10 cellular contexts compared by ENCODE assay signal in genomic region chr3:117035785-117036184, GRCh38.
A peak's percentile ranks its signal among the peaks of the same experiment; 100 is the strongest.
DNase-seq lines count a peak whose midpoint lies in the region; ATAC-seq and TF ChIP-seq lines count a peak whose summit lies in the region.
"Had no signal": no experiment of that assay in that cellular context is flagged by ENCODE, and none has a peak within 500 bp of the region (broad histone marks: within the 10 kb centered on the region; RNA-seq: fewer than 3 reads in every experiment).

No MANE protein-coding gene starts in this region.

- no peaks in the 10 kb centered on the region for H3K27me3 ChIP-seq in ACC112 (ENCODE audit: insufficient read depth, low read length)
- H3K27me3 ChIP-seq in Peyer's patch, result no peaks in the 10 kb centered on the region
- no peaks in the 10 kb centered on the region for H3K27me3 ChIP-seq in neuron (ENCODE audit: insufficient read depth, low read length)

- TF ChIP-seq CTCF in Peyer's patch (IDR thresholded peaks at IDR 0.05), result no peak
- TF ChIP-seq CTCF in fibroblast of mammary gland (conservative IDR thresholded peaks at IDR 0.05; ENCODE audit: control insufficient read depth, insufficient read depth, low read depth, low read length), result no peak
- TF ChIP-seq CTCF in GM10248 (IDR thresholded peaks at IDR 0.05; ENCODE audit: control extremely low read depth, extremely low read depth, low read depth, missing control alignments), result no peak
- no peak for TF ChIP-seq CTCF in GM13976 (IDR thresholded peaks at IDR 0.05; ENCODE audit: borderline replicate concordance, control extremely low read depth, extremely low read depth, insufficient read depth, missing control alignments)

- H3K27ac ChIP-seq in ACC112 (ENCODE audit: low read depth, low read length) (peak overlapping the region; percentile 87), Peyer's patch (peak overlapping the region in 3 of 4 donors; percentile 17 to 26 (median 19))

- no peak for ATAC-seq in HG03565 (IDR thresholded peaks at IDR 0.05; ENCODE audit: unreplicated experiment)
- ATAC-seq in activated naive CD8-positive, alpha-beta T cell treated with anti-CD3 and anti-CD28 coated beads, Interleukin-2, amount 50 U/mL, for 24 hours, result no peak

- no peaks in the 10 kb centered on the region for H3K36me3 Mint-ChIP-seq in activated naive CD8-positive, alpha-beta T cell treated with anti-CD3 and anti-CD28 coated beads, Interleukin-2, amount 50 U/mL, for 24 hours (ENCODE audit: low read depth)

- no peaks in the 10 kb centered on the region for H3K4me1 Mint-ChIP-seq in activated naive CD8-positive, alpha-beta T cell treated with anti-CD3 and anti-CD28 coated beads, Interleukin-2, amount 50 U/mL, for 24 hours

- H2AFZ ChIP-seq in ACC112 (ENCODE audit: low read length, unreplicated experiment) (peak overlapping the region; percentile 59), neuron (ENCODE audit: low read depth, low read length) (peak overlapping the region; percentile 46)

- H3K79me2 ChIP-seq in ACC112 (ENCODE audit: control insufficient read depth, insufficient read depth, low read length, unreplicated experiment), result no peaks in the 10 kb centered on the region

- in situ Hi-C loops in GM13976 (cut with MboI; ENCODE audit: low sequenced_read_pairs, unreplicated experiment), result no loop called here

- no peak overlapping the region for H3K27ac Mint-ChIP-seq in activated naive CD8-positive, alpha-beta T cell treated with anti-CD3 and anti-CD28 coated beads, Interleukin-2, amount 50 U/mL, for 24 hours

- no peaks in the 10 kb centered on the region for H3K36me3 ChIP-seq in ACC112 (ENCODE audit: insufficient read depth, low read length)
- no peaks in the 10 kb centered on the region for H3K36me3 ChIP-seq in Peyer's patch
- H3K36me3 ChIP-seq in neuron (ENCODE audit: insufficient read depth, low read length), result no peaks in the 10 kb centered on the region

- peaks cover 26% of the 10 kb centered on the region for H3K4me1 ChIP-seq in ACC112 (ENCODE audit: control insufficient read depth, insufficient read depth, low read length, unreplicated experiment)
- no peaks in the 10 kb centered on the region for H3K4me1 ChIP-seq in Peyer's patch
- H3K4me1 ChIP-seq in neuron (ENCODE audit: insufficient read depth, low read length), result peaks cover 25% of the 10 kb centered on the region

- peaks cover 2% of the 10 kb centered on the region for H3K27me3 Mint-ChIP-seq in activated naive CD8-positive, alpha-beta T cell treated with anti-CD3 and anti-CD28 coated beads, Interleukin-2, amount 50 U/mL, for 24 hours

- CTCF ChIA-PET in GM10248 (lab: Yijun Ruan, JAX), result interaction anchor here (1.1 to 1.3 kb wide), 3 partner anchors 13 to 20 kb away, joined by 3 read pairs; no protein-coding TSS in a partner anchor

- H3K4me3 ChIP-seq in ACC112 (ENCODE audit: low read depth, low read length) (peak overlapping the region; percentile 59), Peyer's patch (no peak overlapping the region), fibroblast of mammary gland (ENCODE audit: control insufficient read depth, low read depth, low read length) (no peak overlapping the region), neuron (ENCODE audit: low read length) (peak overlapping the region; percentile 39)

- H3K4me3 Mint-ChIP-seq in activated naive CD8-positive, alpha-beta T cell treated with anti-CD3 and anti-CD28 coated beads, Interleukin-2, amount 50 U/mL, for 24 hours, result no peak overlapping the region

- peak in 1 of 3 donors; percentile 50 for DNase-seq in Peyer's patch
- peak; percentile 6 for DNase-seq in fibroblast of mammary gland (ENCODE audit: low read depth)
- DNase-seq in GM10248 (ENCODE audit: extremely low spot score), result no peak
- DNase-seq in GM13976 (ENCODE audit: low spot score), result no peak
- DNase-seq in activated naive CD8-positive, alpha-beta T cell treated with anti-CD3 and anti-CD28 coated beads, Interleukin-2, amount 50 U/mL, for 24 hours, result no peak
- DNase-seq: activated CD8-positive, alpha-beta memory T cell treated with anti-CD3 and anti-CD28 coated beads for 24 hours; NCI-H187 had no signal

- POLR2A ChIA-PET in GM10248 (lab: Yijun Ruan, JAX), result no interaction called here

- H3K9me3 ChIP-seq in Peyer's patch (no peaks in the 10 kb centered on the region), neuron (ENCODE audit: low read length) (peaks cover under 1% of the 10 kb centered on the region)

- no peak for TF ChIP-seq POLR2A in Peyer's patch (IDR thresholded peaks at IDR 0.05)

- peaks cover 3% of the 10 kb centered on the region for H3K9me3 Mint-ChIP-seq in activated naive CD8-positive, alpha-beta T cell treated with anti-CD3 and anti-CD28 coated beads, Interleukin-2, amount 50 U/mL, for 24 hours

Comparison
In these comparisons a context has a peak if more than half of its experiments do, and no peak if none do; other contexts are left out.
1. H3K4me3 ChIP-seq: peak in ACC112 (single experiment) and neuron (single experiment); none in Peyer's patch (0 of 4) and fibroblast of mammary gland (single experiment).